1 cellular context compared by ENCODE assay signal in the genomic region with DNA sequence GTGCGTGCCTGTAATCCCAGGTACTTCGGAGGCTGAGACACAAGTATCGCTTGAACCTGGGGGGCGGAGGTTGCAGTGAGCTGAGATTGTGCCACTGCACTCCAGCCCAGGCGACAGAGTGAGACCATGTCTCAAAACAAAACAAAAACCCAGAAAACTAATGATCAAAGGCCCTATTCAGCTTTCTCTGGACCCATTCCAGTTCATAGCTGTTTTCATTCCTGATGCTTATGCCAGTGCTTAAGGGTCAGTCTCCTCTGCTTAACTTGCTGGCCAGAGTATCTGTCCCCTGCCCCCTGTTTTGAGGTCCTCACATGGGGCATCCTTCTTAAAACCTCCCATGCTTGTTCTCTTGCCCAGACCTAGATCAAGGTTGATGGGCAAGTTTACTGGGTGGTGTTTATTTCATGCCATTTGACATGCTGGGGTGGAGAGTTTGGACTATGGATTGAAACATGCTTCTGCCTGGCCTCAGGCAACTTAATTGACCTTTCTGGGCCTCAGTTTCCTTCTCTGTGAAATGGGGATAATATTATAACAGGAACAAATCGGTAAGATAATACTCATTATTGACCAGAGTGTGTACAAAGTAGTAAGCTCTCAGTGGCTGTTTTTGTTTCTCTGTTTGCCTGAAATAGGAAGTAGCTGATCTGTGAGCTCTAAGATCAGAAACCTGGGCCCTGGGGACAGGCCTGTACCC.
TF ChIP-seq lines count a peak whose summit lies in the region.

No MANE protein-coding gene starts in this region.

TF ChIP-seq in IMR-90, 13 proteins besides CTCF, POLR2A, EP300 and RAD21:
- TF ChIP-seq MAFK (IDR thresholded peaks at IDR 0.05; ENCODE audit: low read depth, low read length) (no peak), RFX5 (IDR thresholded peaks at IDR 0.05; ENCODE audit: low read depth, low read length) (no peak)
- TF ChIP-seq, protein P1, sequence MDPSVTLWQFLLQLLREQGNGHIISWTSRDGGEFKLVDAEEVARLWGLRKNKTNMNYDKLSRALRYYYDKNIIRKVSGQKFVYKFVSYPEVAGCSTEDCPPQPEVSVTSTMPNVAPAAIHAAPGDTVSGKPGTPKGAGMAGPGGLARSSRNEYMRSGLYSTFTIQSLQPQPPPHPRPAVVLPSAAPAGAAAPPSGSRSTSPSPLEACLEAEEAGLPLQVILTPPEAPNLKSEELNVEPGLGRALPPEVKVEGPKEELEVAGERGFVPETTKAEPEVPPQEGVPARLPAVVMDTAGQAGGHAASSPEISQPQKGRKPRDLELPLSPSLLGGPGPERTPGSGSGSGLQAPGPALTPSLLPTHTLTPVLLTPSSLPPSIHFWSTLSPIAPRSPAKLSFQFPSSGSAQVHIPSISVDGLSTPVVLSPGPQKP (IDR thresholded peaks at IDR 0.05; ENCODE audit: borderline replicate concordance, low read depth, low read length) = no peak
- TF ChIP-seq, protein P2, sequence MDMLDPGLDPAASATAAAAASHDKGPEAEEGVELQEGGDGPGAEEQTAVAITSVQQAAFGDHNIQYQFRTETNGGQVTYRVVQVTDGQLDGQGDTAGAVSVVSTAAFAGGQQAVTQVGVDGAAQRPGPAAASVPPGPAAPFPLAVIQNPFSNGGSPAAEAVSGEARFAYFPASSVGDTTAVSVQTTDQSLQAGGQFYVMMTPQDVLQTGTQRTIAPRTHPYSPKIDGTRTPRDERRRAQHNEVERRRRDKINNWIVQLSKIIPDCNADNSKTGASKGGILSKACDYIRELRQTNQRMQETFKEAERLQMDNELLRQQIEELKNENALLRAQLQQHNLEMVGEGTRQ (IDR thresholded peaks at IDR 0.05; ENCODE audit: low read depth, low read length) = no peak
